ENCODE assay signal across 22 cellular contexts in the genomic region with DNA sequence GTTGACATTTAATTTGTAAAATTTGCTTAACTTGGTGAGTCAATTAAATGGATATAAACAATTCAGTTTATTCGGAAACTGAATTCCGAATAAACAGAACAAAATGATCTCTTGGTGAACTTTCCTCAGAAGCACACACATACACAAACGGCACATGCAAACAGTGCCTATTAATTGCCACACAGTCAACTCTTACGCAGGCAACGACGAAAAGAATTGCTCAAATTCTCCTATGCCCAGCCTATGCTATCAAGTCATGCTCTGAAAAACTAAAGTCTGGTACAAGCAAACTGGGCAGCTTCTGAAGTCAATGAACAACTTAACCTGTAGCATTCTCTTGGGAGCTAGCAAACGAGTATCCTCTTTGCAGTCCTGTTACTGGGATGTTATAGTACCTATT.
"Had no signal": no experiment of that assay in that cellular context is flagged by ENCODE, and none has a peak within 500 bp of the region (broad histone marks: within the 10 kb centered on the region; RNA-seq: fewer than 3 reads in every experiment).

No MANE protein-coding gene starts in this region.

- H3K4me1 Mint-ChIP-seq: memory B cell had no signal

- FAIRE-seq: small intestine had no signal

- H3K4me3 ChIP-seq: hepatocyte, mucosa of descending colon, ovary, right atrium auricular region, sigmoid colon, spleen, suprapubic skin, thoracic aorta, tibial artery, vagina had no signal

- H3K36me3 Mint-ChIP-seq: memory B cell; naive thymus-derived CD4-positive, alpha-beta T cell; natural killer cell treated with Interleukin-12 subunit alpha and Interleukin-12 subunit beta and Interleukin-15 and Interleukin-18, amount 100 ng/mL, for 72 hours; stimulated activated effector memory CD8-positive, alpha-beta T cell treated with anti-CD3 and anti-CD28 coated beads, Interleukin-12 subunit alpha, Interleukin-12 subunit beta, amount 100 ng/mL, for 72 hours had no signal

- H3K4me1 ChIP-seq: right atrium auricular region, sigmoid colon, suprapubic skin, tibial artery, vagina had no signal

- H2AFZ ChIP-seq: hepatocyte had no signal

- H3K27ac Mint-ChIP-seq: memory B cell; naive thymus-derived CD4-positive, alpha-beta T cell; natural killer cell treated with Interleukin-12 subunit alpha and Interleukin-12 subunit beta and Interleukin-15 and Interleukin-18, amount 100 ng/mL, for 72 hours; progenitor cell of endocrine pancreas; stimulated activated effector memory CD8-positive, alpha-beta T cell treated with anti-CD3 and anti-CD28 coated beads, Interleukin-12 subunit alpha, Interleukin-12 subunit beta, amount 100 ng/mL, for 72 hours; stimulated activated naive CD8-positive, alpha-beta T cell treated with anti-CD3 and anti-CD28 coated beads, Interleukin-15, Interleukin-2, amounts not matched to agents 100 ng/mL and 50 ng/mL, for 24 hours had no signal

- H3K4me2 ChIP-seq: hepatocyte had no signal

- H3K27ac ChIP-seq: hepatocyte, ovary, right atrium auricular region, sigmoid colon, spleen, suprapubic skin, thoracic aorta, tibial artery, vagina had no signal

- H3K9me3 ChIP-seq: mucosa of descending colon, ovary, right atrium auricular region, sigmoid colon, spleen, suprapubic skin, thoracic aorta, tibial artery, vagina had no signal

- H3K36me3 ChIP-seq: ovary, right atrium auricular region, sigmoid colon, spleen, suprapubic skin, thoracic aorta, tibial artery, vagina had no signal

- H3K9me3 Mint-ChIP-seq: memory B cell; naive thymus-derived CD4-positive, alpha-beta T cell; natural killer cell treated with Interleukin-12 subunit alpha and Interleukin-12 subunit beta and Interleukin-15 and Interleukin-18, amount 100 ng/mL, for 72 hours; stimulated activated effector memory CD8-positive, alpha-beta T cell treated with anti-CD3 and anti-CD28 coated beads, Interleukin-12 subunit alpha, Interleukin-12 subunit beta, amount 100 ng/mL, for 72 hours; stimulated activated naive CD8-positive, alpha-beta T cell treated with anti-CD3 and anti-CD28 coated beads, Interleukin-15, Interleukin-2, amounts not matched to agents 100 ng/mL and 50 ng/mL, for 24 hours had no signal

- H3K27me3 Mint-ChIP-seq: stimulated activated naive CD8-positive, alpha-beta T cell treated with anti-CD3 and anti-CD28 coated beads, Interleukin-15, Interleukin-2, amounts not matched to agents 100 ng/mL and 50 ng/mL, for 24 hours had no signal

- ATAC-seq: mucosa of descending colon; naive thymus-derived CD4-positive, alpha-beta T cell; natural killer cell treated with Interleukin-12 subunit alpha and Interleukin-12 subunit beta and Interleukin-15 and Interleukin-18, amount 100 ng/mL, for 72 hours; stimulated activated effector memory CD8-positive, alpha-beta T cell treated with anti-CD3 and anti-CD28 coated beads, Interleukin-12 subunit alpha, Interleukin-12 subunit beta, amount 100 ng/mL, for 72 hours had no signal

- H3K4me3 Mint-ChIP-seq: memory B cell; naive thymus-derived CD4-positive, alpha-beta T cell; natural killer cell treated with Interleukin-12 subunit alpha and Interleukin-12 subunit beta and Interleukin-15 and Interleukin-18, amount 100 ng/mL, for 72 hours; stimulated activated effector memory CD8-positive, alpha-beta T cell treated with anti-CD3 and anti-CD28 coated beads, Interleukin-12 subunit alpha, Interleukin-12 subunit beta, amount 100 ng/mL, for 72 hours; stimulated activated naive CD8-positive, alpha-beta T cell treated with anti-CD3 and anti-CD28 coated beads, Interleukin-15, Interleukin-2, amounts not matched to agents 100 ng/mL and 50 ng/mL, for 24 hours had no signal

- H3K27me3 ChIP-seq: hepatocyte, ovary, right atrium auricular region, sigmoid colon, spleen, suprapubic skin, tibial artery, vagina had no signal

- H3K79me2 ChIP-seq: hepatocyte had no signal

- DNase-seq: islet precursor cell; midbrain; mucosa of descending colon; naive thymus-derived CD4-positive, alpha-beta T cell; ovary; sigmoid colon; small intestine; stimulated activated CD4-positive, alpha-beta T cell treated with anti-CD3 and anti-CD28 coated beads, Interleukin-4, amount 100 ng/mL, for 24 hours; stimulated activated naive CD4-positive, alpha-beta T cell; tibial artery; trophoblast cell had no signal
